In the genomic region with DNA sequence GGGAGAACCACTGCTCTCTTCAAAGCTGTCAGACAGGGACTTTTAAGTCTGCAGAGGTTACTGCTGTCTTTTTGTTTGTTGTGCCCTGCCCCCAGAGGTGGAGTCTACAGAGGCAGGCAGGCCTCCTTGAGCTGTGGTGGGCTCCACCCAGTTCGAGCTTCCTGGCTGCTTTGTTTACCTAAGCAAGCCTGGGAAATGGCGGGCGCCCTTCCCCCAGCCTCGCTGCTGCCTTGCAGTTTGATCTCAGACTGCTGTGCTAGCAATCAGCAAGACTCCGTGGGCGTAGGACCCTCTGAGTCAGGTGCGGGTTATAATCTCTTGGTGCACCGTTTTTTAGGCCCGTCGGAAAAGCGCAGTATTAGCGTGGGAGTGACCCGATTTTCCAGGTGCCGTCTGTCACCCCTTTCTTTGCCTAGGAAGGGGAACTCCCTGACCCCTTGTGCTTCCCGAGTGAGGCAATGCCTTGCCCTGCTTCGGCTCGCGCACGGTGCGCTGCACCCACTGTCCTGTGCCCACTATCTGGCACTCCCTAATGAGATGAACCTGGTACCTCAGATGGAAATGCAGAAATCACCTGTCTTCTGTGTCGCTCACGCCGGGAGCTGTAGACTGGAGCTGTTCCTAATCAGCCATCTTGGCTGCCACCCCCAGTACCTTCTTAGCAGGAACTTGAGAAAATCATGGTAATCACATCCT, we compare ENCODE assay signal across 1 cellular context.
TF ChIP-seq lines count a peak whose summit lies in the region.
"Not testable (repeated sequence)": the region's sequence is repeated elsewhere in the genome, so short reads cannot be mapped to it uniquely, and the experiment has no call there.

No MANE protein-coding gene starts in this region.

TF ChIP-seq in HepG2, 621 proteins besides CTCF, POLR2A, EP300 and RAD21 (continued from another document and continues in another):
- TF ChIP-seq ELF4 (CRISPR knock-in tag; IDR thresholded peaks at IDR 0.05; ENCODE audit: borderline replicate concordance) (0 out of 2 replicates have a peak, but pooled peaks have one; percentile 35), ZNF350 (CRISPR knock-in tag; IDR thresholded peaks at IDR 0.05; ENCODE audit: borderline replicate concordance, low read depth) (peak; percentile 66), ZSCAN25 (CRISPR knock-in tag; IDR thresholded peaks at IDR 0.05) (0 out of 2 replicates have a peak, but pooled peaks have one; percentile 24), ELF3 (CRISPR knock-in tag; IDR thresholded peaks at IDR 0.05) (peak; percentile 39; the same call in 1 of the 2 replicates), ZNF430 (CRISPR knock-in tag; IDR thresholded peaks at IDR 0.05) (peak; percentile 58; the same call in 1 of the 2 replicates), FOSL2 (CRISPR knock-in tag; IDR thresholded peaks at IDR 0.05) (peak; percentile 40; the same call in 1 of the 2 replicates), ZNF274 (CRISPR knock-in tag; IDR thresholded peaks at IDR 0.05) (0 out of 2 replicates have a peak, but pooled peaks have one; percentile 49), REXO4 (CRISPR knock-in tag; IDR thresholded peaks at IDR 0.05; ENCODE audit: borderline replicate concordance) (0 out of 2 replicates have a peak, but pooled peaks have one; percentile 18), ZKSCAN8 (CRISPR knock-in tag; IDR thresholded peaks at IDR 0.05; ENCODE audit: borderline replicate concordance) (peak; percentile 34; the same call in 1 of the 2 replicates), TEAD3 (CRISPR knock-in tag; optimal IDR thresholded peaks at IDR 0.05; ENCODE audit: borderline replicate concordance) (peak; percentile 41), GTF3A (CRISPR knock-in tag; conservative IDR thresholded peaks at IDR 0.05) (0 out of 2 replicates have a peak, but pooled peaks have one; percentile 18), ZMYM4 (CRISPR knock-in tag; IDR thresholded peaks at IDR 0.05) (peak; percentile 78; the same call in 1 of the 2 replicates), ZFY (CRISPR knock-in tag; IDR thresholded peaks at IDR 0.05) (peak; percentile 50; the same call in 1 of the 2 replicates), NFKBIZ (CRISPR knock-in tag; IDR thresholded peaks at IDR 0.05) (peak; percentile 70; the same call in 1 of the 2 replicates), HMG20B (CRISPR knock-in tag; conservative IDR thresholded peaks at IDR 0.05) (0 out of 2 replicates have a peak, but pooled peaks have one; percentile 7), ZNF788 (CRISPR knock-in tag; IDR thresholded peaks at IDR 0.05; ENCODE audit: borderline replicate concordance) (peak; percentile 91; the same call in 1 of the 2 replicates), ZNF777 (CRISPR knock-in tag; IDR thresholded peaks at IDR 0.05) (peak; percentile 65), LCORL (CRISPR knock-in tag; IDR thresholded peaks at IDR 0.05) (0 out of 2 replicates have a peak, but pooled peaks have one; percentile 22), SAP130 (CRISPR knock-in tag; IDR thresholded peaks at IDR 0.05; ENCODE audit: low read depth) (peak; percentile 55), ZNF543 (CRISPR knock-in tag; IDR thresholded peaks at IDR 0.05) (0 out of 2 replicates have a peak, but pooled peaks have one; percentile 25), YEATS2 (CRISPR knock-in tag; IDR thresholded peaks at IDR 0.05; ENCODE audit: borderline replicate concordance) (peak; percentile 67; the same call in 1 of the 2 replicates), SMAD9 (CRISPR knock-in tag; IDR thresholded peaks at IDR 0.05) (0 out of 2 replicates have a peak, but pooled peaks have one; percentile 24), ZMYM2 (CRISPR knock-in tag; IDR thresholded peaks at IDR 0.05) (peak; percentile 54; the same call in 1 of the 2 replicates), KAT7 (CRISPR knock-in tag; IDR thresholded peaks at IDR 0.05; ENCODE audit: borderline replicate concordance) (peak; percentile 92; the same call in 1 of the 2 replicates), PHF8 (CRISPR knock-in tag; IDR thresholded peaks at IDR 0.05) (peak; percentile 75; the same call in 1 of the 2 replicates)
- TF ChIP-seq, protein P1, sequence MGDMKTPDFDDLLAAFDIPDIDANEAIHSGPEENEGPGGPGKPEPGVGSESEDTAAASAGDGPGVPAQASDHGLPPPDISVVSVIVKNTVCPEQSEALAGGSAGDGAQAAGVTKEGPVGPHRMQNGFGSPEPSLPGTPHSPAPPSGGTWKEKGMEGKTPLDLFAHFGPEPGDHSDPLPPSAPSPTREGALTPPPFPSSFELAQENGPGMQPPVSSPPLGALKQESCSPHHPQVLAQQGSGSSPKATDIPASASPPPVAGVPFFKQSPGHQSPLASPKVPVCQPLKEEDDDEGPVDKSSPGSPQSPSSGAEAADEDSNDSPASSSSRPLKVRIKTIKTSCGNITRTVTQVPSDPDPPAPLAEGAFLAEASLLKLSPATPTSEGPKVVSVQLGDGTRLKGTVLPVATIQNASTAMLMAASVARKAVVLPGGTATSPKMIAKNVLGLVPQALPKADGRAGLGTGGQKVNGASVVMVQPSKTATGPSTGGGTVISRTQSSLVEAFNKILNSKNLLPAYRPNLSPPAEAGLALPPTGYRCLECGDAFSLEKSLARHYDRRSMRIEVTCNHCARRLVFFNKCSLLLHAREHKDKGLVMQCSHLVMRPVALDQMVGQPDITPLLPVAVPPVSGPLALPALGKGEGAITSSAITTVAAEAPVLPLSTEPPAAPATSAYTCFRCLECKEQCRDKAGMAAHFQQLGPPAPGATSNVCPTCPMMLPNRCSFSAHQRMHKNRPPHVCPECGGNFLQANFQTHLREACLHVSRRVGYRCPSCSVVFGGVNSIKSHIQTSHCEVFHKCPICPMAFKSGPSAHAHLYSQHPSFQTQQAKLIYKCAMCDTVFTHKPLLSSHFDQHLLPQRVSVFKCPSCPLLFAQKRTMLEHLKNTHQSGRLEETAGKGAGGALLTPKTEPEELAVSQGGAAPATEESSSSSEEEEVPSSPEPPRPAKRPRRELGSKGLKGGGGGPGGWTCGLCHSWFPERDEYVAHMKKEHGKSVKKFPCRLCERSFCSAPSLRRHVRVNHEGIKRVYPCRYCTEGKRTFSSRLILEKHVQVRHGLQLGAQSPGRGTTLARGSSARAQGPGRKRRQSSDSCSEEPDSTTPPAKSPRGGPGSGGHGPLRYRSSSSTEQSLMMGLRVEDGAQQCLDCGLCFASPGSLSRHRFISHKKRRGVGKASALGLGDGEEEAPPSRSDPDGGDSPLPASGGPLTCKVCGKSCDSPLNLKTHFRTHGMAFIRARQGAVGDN (CRISPR knock-in tag; IDR thresholded peaks at IDR 0.05) = peak; percentile 87
- TF ChIP-seq, protein P2, sequence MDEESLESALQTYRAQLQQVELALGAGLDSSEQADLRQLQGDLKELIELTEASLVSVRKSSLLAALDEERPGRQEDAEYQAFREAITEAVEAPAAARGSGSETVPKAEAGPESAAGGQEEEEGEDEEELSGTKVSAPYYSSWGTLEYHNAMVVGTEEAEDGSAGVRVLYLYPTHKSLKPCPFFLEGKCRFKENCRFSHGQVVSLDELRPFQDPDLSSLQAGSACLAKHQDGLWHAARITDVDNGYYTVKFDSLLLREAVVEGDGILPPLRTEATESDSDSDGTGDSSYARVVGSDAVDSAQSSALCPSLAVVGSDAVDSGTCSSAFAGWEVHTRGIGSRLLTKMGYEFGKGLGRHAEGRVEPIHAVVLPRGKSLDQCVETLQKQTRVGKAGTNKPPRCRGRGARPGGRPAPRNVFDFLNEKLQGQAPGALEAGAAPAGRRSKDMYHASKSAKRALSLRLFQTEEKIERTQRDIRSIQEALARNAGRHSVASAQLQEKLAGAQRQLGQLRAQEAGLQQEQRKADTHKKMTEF (CRISPR knock-in tag; IDR thresholded peaks at IDR 0.05) = peak; percentile 91
- TF ChIP-seq, protein P3, sequence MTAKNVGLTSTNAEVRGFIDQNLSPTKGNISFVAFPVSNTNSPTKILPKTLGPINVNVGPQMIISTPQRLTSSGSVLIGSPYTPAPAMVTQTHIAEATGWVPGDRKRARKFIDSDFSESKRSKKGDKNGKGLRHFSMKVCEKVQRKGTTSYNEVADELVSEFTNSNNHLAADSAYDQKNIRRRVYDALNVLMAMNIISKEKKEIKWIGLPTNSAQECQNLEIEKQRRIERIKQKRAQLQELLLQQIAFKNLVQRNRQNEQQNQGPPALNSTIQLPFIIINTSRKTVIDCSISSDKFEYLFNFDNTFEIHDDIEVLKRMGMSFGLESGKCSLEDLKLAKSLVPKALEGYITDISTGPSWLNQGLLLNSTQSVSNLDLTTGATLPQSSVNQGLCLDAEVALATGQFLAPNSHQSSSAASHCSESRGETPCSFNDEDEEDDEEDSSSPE (CRISPR knock-in tag; IDR thresholded peaks at IDR 0.05) = peak; percentile 70
- TF ChIP-seq, protein P4, sequence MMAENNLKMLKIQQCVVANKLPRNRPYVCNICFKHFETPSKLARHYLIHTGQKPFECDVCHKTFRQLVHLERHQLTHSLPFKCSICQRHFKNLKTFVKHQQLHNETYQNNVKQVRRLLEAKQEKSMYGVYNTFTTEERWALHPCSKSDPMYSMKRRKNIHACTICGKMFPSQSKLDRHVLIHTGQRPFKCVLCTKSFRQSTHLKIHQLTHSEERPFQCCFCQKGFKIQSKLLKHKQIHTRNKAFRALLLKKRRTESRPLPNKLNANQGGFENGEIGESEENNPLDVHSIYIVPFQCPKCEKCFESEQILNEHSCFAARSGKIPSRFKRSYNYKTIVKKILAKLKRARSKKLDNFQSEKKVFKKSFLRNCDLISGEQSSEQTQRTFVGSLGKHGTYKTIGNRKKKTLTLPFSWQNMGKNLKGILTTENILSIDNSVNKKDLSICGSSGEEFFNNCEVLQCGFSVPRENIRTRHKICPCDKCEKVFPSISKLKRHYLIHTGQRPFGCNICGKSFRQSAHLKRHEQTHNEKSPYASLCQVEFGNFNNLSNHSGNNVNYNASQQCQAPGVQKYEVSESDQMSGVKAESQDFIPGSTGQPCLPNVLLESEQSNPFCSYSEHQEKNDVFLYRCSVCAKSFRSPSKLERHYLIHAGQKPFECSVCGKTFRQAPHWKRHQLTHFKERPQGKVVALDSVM (CRISPR knock-in tag; IDR thresholded peaks at IDR 0.05) = peak; percentile 45; the same call in 1 of the 2 replicates
- TF ChIP-seq, protein P5, sequence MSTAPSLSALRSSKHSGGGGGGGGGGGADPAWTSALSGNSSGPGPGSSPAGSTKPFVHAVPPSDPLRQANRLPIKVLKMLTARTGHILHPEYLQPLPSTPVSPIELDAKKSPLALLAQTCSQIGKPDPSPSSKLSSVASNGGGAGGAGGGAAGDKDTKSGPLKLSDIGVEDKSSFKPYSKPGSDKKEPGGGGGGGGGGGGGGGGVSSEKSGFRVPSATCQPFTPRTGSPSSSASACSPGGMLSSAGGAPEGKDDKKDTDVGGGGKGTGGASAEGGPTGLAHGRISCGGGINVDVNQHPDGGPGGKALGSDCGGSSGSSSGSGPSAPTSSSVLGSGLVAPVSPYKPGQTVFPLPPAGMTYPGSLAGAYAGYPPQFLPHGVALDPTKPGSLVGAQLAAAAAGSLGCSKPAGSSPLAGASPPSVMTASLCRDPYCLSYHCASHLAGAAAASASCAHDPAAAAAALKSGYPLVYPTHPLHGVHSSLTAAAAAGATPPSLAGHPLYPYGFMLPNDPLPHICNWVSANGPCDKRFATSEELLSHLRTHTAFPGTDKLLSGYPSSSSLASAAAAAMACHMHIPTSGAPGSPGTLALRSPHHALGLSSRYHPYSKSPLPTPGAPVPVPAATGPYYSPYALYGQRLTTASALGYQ (CRISPR knock-in tag; IDR thresholded peaks at IDR 0.05) = 0 out of 2 replicates have a peak, but pooled peaks have one; percentile 55
- TF ChIP-seq, protein P6, sequence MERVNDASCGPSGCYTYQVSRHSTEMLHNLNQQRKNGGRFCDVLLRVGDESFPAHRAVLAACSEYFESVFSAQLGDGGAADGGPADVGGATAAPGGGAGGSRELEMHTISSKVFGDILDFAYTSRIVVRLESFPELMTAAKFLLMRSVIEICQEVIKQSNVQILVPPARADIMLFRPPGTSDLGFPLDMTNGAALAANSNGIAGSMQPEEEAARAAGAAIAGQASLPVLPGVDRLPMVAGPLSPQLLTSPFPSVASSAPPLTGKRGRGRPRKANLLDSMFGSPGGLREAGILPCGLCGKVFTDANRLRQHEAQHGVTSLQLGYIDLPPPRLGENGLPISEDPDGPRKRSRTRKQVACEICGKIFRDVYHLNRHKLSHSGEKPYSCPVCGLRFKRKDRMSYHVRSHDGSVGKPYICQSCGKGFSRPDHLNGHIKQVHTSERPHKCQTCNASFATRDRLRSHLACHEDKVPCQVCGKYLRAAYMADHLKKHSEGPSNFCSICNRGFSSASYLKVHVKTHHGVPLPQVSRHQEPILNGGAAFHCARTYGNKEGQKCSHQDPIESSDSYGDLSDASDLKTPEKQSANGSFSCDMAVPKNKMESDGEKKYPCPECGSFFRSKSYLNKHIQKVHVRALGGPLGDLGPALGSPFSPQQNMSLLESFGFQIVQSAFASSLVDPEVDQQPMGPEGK (CRISPR knock-in tag; IDR thresholded peaks at IDR 0.05) = 0 out of 2 replicates have a peak, but pooled peaks have one; percentile 15
- TF ChIP-seq, protein P7, sequence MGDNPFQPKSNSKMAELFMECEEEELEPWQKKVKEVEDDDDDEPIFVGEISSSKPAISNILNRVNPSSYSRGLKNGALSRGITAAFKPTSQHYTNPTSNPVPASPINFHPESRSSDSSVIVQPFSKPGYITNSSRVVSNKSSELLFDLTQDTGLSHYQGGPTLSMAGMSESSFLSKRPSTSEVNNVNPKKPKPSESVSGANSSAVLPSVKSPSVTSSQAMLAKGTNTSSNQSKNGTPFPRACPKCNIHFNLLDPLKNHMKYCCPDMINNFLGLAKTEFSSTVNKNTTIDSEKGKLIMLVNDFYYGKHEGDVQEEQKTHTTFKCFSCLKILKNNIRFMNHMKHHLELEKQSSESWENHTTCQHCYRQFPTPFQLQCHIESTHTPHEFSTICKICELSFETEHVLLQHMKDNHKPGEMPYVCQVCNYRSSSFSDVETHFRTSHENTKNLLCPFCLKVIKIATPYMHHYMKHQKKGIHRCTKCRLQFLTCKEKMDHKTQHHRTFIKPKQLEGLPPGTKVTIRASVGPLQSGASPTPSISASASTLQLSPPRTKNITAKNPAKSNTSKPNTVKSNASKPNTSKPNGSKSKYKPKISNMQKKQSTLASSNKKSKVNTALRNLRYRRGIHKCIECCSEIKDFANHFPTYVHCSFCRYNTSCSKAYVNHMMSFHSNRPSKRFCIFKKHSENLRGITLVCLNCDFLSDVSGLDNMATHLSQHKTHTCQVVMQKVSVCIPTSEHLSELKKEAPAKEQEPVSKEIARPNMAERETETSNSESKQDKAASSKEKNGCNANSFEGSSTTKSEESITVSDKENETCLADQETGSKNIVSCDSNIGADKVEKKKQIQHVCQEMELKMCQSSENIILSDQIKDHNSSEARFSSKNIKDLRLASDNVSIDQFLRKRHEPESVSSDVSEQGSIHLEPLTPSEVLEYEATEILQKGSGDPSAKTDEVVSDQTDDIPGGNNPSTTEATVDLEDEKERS (CRISPR knock-in tag; IDR thresholded peaks at IDR 0.05) = peak; percentile 84
- TF ChIP-seq, protein P8, sequence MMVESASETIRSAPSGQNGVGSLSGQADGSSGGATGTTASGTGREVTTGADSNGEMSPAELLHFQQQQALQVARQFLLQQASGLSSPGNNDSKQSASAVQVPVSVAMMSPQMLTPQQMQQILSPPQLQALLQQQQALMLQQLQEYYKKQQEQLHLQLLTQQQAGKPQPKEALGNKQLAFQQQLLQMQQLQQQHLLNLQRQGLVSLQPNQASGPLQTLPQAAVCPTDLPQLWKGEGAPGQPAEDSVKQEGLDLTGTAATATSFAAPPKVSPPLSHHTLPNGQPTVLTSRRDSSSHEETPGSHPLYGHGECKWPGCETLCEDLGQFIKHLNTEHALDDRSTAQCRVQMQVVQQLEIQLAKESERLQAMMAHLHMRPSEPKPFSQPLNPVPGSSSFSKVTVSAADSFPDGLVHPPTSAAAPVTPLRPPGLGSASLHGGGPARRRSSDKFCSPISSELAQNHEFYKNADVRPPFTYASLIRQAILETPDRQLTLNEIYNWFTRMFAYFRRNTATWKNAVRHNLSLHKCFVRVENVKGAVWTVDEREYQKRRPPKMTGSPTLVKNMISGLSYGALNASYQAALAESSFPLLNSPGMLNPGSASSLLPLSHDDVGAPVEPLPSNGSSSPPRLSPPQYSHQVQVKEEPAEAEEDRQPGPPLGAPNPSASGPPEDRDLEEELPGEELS (CRISPR knock-in tag; IDR thresholded peaks at IDR 0.05) = peak; percentile 70
- TF ChIP-seq LCORL (IDR thresholded peaks at IDR 0.05) = not testable (repeated sequence)
- TF ChIP-seq, protein P9, sequence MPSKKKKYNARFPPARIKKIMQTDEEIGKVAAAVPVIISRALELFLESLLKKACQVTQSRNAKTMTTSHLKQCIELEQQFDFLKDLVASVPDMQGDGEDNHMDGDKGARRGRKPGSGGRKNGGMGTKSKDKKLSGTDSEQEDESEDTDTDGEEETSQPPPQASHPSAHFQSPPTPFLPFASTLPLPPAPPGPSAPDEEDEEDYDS (CRISPR knock-in tag; IDR thresholded peaks at IDR 0.05) = peak; percentile 77
